Comparison of ENCODE assay signal across 7 cellular contexts in the genomic region with DNA sequence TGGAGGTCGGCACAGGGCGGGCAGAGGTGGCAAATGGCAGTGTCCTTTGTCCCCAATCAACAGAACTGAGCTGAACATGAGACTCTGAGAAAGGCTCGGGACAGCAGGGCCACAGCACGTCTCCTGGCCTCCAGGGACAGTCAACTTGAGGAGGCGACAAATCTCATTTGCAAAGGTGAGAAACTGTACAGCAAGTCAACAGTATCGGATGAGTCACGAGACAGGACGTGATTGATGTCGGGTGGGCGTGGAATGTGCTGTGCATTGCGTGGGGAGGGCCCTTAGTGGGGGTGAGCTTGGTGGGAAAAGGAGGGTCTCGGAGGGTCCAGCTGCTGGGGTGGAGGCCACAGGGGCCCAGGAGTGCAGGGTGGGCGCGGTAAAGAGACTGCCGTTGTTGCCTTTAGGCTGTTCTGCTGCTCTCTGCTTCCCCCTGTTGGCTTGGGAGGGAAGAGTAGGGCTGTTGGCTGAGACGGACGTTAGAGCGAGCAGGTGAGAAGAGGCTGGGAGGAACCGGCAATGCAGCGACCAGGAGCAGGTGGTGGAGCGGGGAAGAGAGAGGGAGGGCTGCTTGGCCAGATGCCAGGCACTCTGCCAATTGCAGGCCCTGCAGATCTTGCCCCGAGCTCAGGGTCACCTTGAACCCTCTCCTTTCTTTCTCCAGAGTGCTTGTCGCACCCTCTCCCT.
DNase-seq lines count a peak whose midpoint lies in the region; ATAC-seq lines count a peak whose summit lies in the region.

No MANE protein-coding gene starts in this region.

- H3K27ac Mint-ChIP-seq in memory B cell, result peak overlapping the region; percentile 98

- peaks cover 70% of the 10 kb centered on the region for H3K4me1 Mint-ChIP-seq in memory B cell

- DNase-seq in NCI-H2081 (lab: John Stamatoyannopoulos, UW) (peak; percentile 90 to 95), cerebellum (ENCODE audit: low spot score) (peak; percentile 16), memory B cell (ENCODE audit: low spot score in 2 of 2) (peak; percentile 86 to 91)
- DNase-seq in activated CD4-positive, CD25-positive, alpha-beta regulatory T cell treated with anti-CD3 and anti-CD28 coated beads, Interleukin-2, amount 50 U/mL, for 72 hours, result peak; percentile 79
- DNase-seq in stimulated activated CD8-positive, alpha-beta memory T cell treated with anti-CD3 and anti-CD28 coated beads, Interleukin-4, amount 100 ng/mL, for 1 hour (ENCODE audit: low read depth in 2 of 2, low spot score in 1 of 2), result peak; percentile 52 to 55

- H3K4me3 Mint-ChIP-seq in memory B cell, result peak overlapping the region; percentile 84

- H3K36me3 Mint-ChIP-seq in memory B cell, result peaks cover 2% of the 10 kb centered on the region

- H3K27me3 Mint-ChIP-seq in memory B cell, result no peaks in the 10 kb centered on the region

- no peaks in the 10 kb centered on the region for H3K9me3 Mint-ChIP-seq in memory B cell

- peak; percentile 22 for ATAC-seq in GM18861 (IDR thresholded peaks at IDR 0.05; ENCODE audit: unreplicated experiment)
- ATAC-seq in HG03025 (IDR thresholded peaks at IDR 0.05; ENCODE audit: low FRiP score, unreplicated experiment), result peak; percentile 31
- ATAC-seq in memory B cell (ENCODE audit: low read depth), result peak; percentile 54

Comparison
In these comparisons a context has a peak if more than half of its experiments do, and no peak if none do; other contexts are left out.
1. Peak in every context shown above with its lines: DNase-seq and ATAC-seq.
2. DNase-seq: peak in every context shown above with its lines; median percentile 92 in NCI-H2081; 88 in memory B cell; 79 in activated CD4-positive, CD25-positive, alpha-beta regulatory T cell treated with anti-CD3 and anti-CD28 coated beads, Interleukin-2, amount 50 U/mL, for 72 hours; 54 in stimulated activated CD8-positive, alpha-beta memory T cell treated with anti-CD3 and anti-CD28 coated beads, Interleukin-4, amount 100 ng/mL, for 1 hour; 16 in cerebellum.